In the genomic region with DNA sequence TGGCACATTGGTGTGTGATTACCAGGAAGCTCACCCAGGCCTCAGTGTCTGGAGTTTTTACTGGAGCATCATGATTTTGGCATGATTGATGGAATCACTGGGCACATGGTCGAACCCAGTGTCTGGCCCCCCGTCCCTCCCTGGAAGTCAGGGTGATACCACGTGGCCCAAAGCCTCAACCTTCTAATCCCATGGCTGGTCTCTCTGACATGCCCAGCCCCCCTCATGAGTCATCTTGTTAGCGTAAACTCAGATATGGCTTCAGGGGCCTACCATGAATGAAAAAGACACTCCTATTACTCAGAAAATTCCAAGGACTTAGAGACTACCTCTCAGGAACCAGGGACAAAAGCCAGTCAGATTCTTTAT, we compare ENCODE assay signal across 1 cellular context.
TF ChIP-seq lines count a peak whose summit lies in the region.

No MANE protein-coding gene starts in this region.

TF ChIP-seq in A549, 52 proteins besides CTCF, POLR2A, EP300 and RAD21 (continued from another document):
- TF ChIP-seq, protein P1, sequence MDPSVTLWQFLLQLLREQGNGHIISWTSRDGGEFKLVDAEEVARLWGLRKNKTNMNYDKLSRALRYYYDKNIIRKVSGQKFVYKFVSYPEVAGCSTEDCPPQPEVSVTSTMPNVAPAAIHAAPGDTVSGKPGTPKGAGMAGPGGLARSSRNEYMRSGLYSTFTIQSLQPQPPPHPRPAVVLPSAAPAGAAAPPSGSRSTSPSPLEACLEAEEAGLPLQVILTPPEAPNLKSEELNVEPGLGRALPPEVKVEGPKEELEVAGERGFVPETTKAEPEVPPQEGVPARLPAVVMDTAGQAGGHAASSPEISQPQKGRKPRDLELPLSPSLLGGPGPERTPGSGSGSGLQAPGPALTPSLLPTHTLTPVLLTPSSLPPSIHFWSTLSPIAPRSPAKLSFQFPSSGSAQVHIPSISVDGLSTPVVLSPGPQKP (IDR thresholded peaks at IDR 0.05; ENCODE audit: low read depth, low read length): no peak
- no peak for TF ChIP-seq KDM5A (IDR thresholded peaks at IDR 0.05)
- TF ChIP-seq JUN (IDR thresholded peaks at IDR 0.05): peak; percentile 70 to 72; a peak in 3 of 5 replicates
- no peak for TF ChIP-seq POLR2AphosphoS2 (conservative IDR thresholded peaks at IDR 0.05; ENCODE audit: low read length)
- TF ChIP-seq CEBPB (IDR thresholded peaks at IDR 0.05): peak in 1 of 2 experiments; percentile 31; a peak in 1 of 4 replicates
- TF ChIP-seq RNF2 (IDR thresholded peaks at IDR 0.05; ENCODE audit: borderline replicate concordance, low read depth): no peak
- TF ChIP-seq HOXB13 (CRISPR knock-in tag; IDR thresholded peaks at IDR 0.05; ENCODE audit: low read depth): peak; percentile 85; the same call in 1 of the 2 replicates
- peak; percentile 36; the same call in 1 of the 2 replicates for TF ChIP-seq CHD4 (IDR thresholded peaks at IDR 0.05; ENCODE audit: borderline replicate concordance)
- no peak for TF ChIP-seq SMC3 (IDR thresholded peaks at IDR 0.05)
- peak; percentile 86; the same call in 1 of the 2 replicates for TF ChIP-seq EHF (CRISPR knock-in tag; IDR thresholded peaks at IDR 0.05)
- TF ChIP-seq TP53 (CRISPR knock-in tag; IDR thresholded peaks at IDR 0.05): no peak; the same call in 1 of the 2 replicates
- TF ChIP-seq RARB (CRISPR knock-in tag; IDR thresholded peaks at IDR 0.05): no peak
- no peak for TF ChIP-seq ZFP36 (IDR thresholded peaks at IDR 0.05; ENCODE audit: borderline replicate concordance, partially characterized antibody)
- no peak for TF ChIP-seq HOXA7 (CRISPR knock-in tag; IDR thresholded peaks at IDR 0.05)
- TF ChIP-seq BHLHE40 (IDR thresholded peaks at IDR 0.05; ENCODE audit: low read depth, low read length): no peak
- TF ChIP-seq HEYL (CRISPR knock-in tag; IDR thresholded peaks at IDR 0.05): peak; percentile 92
- TF ChIP-seq, protein P2, sequence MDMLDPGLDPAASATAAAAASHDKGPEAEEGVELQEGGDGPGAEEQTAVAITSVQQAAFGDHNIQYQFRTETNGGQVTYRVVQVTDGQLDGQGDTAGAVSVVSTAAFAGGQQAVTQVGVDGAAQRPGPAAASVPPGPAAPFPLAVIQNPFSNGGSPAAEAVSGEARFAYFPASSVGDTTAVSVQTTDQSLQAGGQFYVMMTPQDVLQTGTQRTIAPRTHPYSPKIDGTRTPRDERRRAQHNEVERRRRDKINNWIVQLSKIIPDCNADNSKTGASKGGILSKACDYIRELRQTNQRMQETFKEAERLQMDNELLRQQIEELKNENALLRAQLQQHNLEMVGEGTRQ (IDR thresholded peaks at IDR 0.05): peak; percentile 88
- no peak for TF ChIP-seq PHF8 (IDR thresholded peaks at IDR 0.05; ENCODE audit: borderline replicate concordance, low read depth)
- peak; percentile 56; the same call in 1 of the 2 replicates for TF ChIP-seq ZNF302 (CRISPR knock-in tag; IDR thresholded peaks at IDR 0.05)
- TF ChIP-seq, protein P3, sequence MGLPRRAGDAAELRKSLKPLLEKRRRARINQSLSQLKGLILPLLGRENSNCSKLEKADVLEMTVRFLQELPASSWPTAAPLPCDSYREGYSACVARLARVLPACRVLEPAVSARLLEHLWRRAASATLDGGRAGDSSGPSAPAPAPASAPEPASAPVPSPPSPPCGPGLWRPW (IDR thresholded peaks at IDR 0.05): no peak
- no peak for TF ChIP-seq CBX2 (IDR thresholded peaks at IDR 0.05; ENCODE audit: borderline replicate concordance, low read depth)
- TF ChIP-seq CHD2 (IDR thresholded peaks at IDR 0.05; ENCODE audit: low read length, partially characterized antibody): peak; percentile 45
- no peak for TF ChIP-seq ESRRA (IDR thresholded peaks at IDR 0.05; ENCODE audit: borderline replicate concordance, low read length)
- peak; percentile 66; the same call in 1 of the 2 replicates for TF ChIP-seq TFCP2L1 (CRISPR knock-in tag; IDR thresholded peaks at IDR 0.05)
- peak; percentile 8; the same call in 1 of the 2 replicates for TF ChIP-seq FOXS1 (CRISPR knock-in tag; IDR thresholded peaks at IDR 0.05)
- TF ChIP-seq, protein P4, sequence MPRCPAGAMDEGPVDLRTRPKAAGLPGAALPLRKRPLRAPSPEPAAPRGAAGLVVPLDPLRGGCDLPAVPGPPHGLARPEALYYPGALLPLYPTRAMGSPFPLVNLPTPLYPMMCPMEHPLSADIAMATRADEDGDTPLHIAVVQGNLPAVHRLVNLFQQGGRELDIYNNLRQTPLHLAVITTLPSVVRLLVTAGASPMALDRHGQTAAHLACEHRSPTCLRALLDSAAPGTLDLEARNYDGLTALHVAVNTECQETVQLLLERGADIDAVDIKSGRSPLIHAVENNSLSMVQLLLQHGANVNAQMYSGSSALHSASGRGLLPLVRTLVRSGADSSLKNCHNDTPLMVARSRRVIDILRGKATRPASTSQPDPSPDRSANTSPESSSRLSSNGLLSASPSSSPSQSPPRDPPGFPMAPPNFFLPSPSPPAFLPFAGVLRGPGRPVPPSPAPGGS (IDR thresholded peaks at IDR 0.05): 0 out of 3 replicates have a peak, but pooled peaks have one; percentile 32
- no peak for TF ChIP-seq EHMT2 (IDR thresholded peaks at IDR 0.05; ENCODE audit: low read depth)
